Comparison of ENCODE assay signal across 1 cellular context in the genomic region with DNA sequence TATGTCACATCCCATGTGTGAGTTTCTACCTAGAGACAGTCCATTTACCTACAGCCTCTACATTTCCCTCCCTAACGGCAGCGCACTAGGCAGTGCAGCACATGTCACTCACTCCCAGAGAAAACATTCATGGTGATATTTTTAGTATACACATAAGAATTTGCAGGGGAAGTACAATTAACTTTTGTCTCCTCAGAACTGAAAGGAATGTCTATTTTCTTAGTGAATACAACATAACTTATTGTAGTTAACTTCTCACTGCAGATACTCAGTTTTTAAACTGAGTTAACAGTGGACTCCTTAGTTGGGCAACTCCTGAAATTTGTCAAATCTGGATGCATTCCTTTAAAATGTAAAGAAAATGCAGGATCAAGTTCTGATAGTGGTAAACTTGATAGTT.
TF ChIP-seq lines count a peak whose summit lies in the region.

No MANE protein-coding gene starts in this region.

TF ChIP-seq in SK-N-SH, 30 proteins besides CTCF, POLR2A, EP300 and RAD21:
- no peak for TF ChIP-seq NRF1 (IDR thresholded peaks at IDR 0.05; ENCODE audit: low read depth, low read length)
- no peak for TF ChIP-seq JUND (IDR thresholded peaks at IDR 0.05)
- TF ChIP-seq, protein P1, sequence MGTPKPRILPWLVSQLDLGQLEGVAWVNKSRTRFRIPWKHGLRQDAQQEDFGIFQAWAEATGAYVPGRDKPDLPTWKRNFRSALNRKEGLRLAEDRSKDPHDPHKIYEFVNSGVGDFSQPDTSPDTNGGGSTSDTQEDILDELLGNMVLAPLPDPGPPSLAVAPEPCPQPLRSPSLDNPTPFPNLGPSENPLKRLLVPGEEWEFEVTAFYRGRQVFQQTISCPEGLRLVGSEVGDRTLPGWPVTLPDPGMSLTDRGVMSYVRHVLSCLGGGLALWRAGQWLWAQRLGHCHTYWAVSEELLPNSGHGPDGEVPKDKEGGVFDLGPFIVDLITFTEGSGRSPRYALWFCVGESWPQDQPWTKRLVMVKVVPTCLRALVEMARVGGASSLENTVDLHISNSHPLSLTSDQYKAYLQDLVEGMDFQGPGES (IDR thresholded peaks at IDR 0.05; ENCODE audit: low read depth, low read length), result no peak
- no peak for TF ChIP-seq FOXJ3 (CRISPR knock-in tag; IDR thresholded peaks at IDR 0.05)
- TF ChIP-seq RXRA (IDR thresholded peaks at IDR 0.05; ENCODE audit: borderline replicate concordance, low read depth), result no peak
- no peak for TF ChIP-seq ELF1 (IDR thresholded peaks at IDR 0.05)
- no peak for TF ChIP-seq FOSL2 (IDR thresholded peaks at IDR 0.05; ENCODE audit: borderline replicate concordance, low read depth)
- TF ChIP-seq, protein P2, sequence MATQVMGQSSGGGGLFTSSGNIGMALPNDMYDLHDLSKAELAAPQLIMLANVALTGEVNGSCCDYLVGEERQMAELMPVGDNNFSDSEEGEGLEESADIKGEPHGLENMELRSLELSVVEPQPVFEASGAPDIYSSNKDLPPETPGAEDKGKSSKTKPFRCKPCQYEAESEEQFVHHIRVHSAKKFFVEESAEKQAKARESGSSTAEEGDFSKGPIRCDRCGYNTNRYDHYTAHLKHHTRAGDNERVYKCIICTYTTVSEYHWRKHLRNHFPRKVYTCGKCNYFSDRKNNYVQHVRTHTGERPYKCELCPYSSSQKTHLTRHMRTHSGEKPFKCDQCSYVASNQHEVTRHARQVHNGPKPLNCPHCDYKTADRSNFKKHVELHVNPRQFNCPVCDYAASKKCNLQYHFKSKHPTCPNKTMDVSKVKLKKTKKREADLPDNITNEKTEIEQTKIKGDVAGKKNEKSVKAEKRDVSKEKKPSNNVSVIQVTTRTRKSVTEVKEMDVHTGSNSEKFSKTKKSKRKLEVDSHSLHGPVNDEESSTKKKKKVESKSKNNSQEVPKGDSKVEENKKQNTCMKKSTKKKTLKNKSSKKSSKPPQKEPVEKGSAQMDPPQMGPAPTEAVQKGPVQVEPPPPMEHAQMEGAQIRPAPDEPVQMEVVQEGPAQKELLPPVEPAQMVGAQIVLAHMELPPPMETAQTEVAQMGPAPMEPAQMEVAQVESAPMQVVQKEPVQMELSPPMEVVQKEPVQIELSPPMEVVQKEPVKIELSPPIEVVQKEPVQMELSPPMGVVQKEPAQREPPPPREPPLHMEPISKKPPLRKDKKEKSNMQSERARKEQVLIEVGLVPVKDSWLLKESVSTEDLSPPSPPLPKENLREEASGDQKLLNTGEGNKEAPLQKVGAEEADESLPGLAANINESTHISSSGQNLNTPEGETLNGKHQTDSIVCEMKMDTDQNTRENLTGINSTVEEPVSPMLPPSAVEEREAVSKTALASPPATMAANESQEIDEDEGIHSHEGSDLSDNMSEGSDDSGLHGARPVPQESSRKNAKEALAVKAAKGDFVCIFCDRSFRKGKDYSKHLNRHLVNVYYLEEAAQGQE (IDR thresholded peaks at IDR 0.05; ENCODE audit: low read depth, low read length), result no peak
